ENCODE assay signal across 13 cellular contexts in genomic region chr3:52039846-52040245, GRCh38.
DNase-seq lines count a peak whose midpoint lies in the region; ATAC-seq lines count a peak whose summit lies in the region.
"Had no signal": no experiment of that assay in that cellular context is flagged by ENCODE, and none has a peak within 500 bp of the region (broad histone marks: within the 10 kb centered on the region; RNA-seq: fewer than 3 reads in every experiment).

No MANE protein-coding gene starts in this region.

- no peaks in the 10 kb centered on the region for H3K27me3 ChIP-seq in HAP-1 (ENCODE audit: low read depth)

- no peak for ATAC-seq in central memory CD8-positive, alpha-beta T cell (replicated peaks; ENCODE audit: extremely low read depth, poor library complexity, severe bottlenecking)
- ATAC-seq in HG02759 (IDR thresholded peaks at IDR 0.05; ENCODE audit: unreplicated experiment) = no peak

- no peaks in the 10 kb centered on the region for H3K9me3 Mint-ChIP-seq in central memory CD8-positive, alpha-beta T cell
- H3K9me3 Mint-ChIP-seq: CD4-positive, CD25-positive, alpha-beta regulatory T cell; stimulated activated naive CD8-positive, alpha-beta T cell treated with anti-CD3 and anti-CD28 coated beads, Interleukin-15, Interleukin-2, amounts not matched to agents 100 ng/mL and 50 ng/mL, for 24 hours had no signal

- peaks cover 2% of the 10 kb centered on the region for H3K36me3 Mint-ChIP-seq in central memory CD8-positive, alpha-beta T cell (ENCODE audit: insufficient read depth)
- H3K36me3 Mint-ChIP-seq: CD4-positive, CD25-positive, alpha-beta regulatory T cell had no signal

- H3K4me3 ChIP-seq in HAP-1 = no peak overlapping the region

- H3K27me3 Mint-ChIP-seq in central memory CD8-positive, alpha-beta T cell = no peaks in the 10 kb centered on the region
- H3K27me3 Mint-ChIP-seq: CD4-positive, CD25-positive, alpha-beta regulatory T cell; stimulated activated naive CD8-positive, alpha-beta T cell treated with anti-CD3 and anti-CD28 coated beads, Interleukin-15, Interleukin-2, amounts not matched to agents 100 ng/mL and 50 ng/mL, for 24 hours had no signal

- peak overlapping the region; percentile 73 for H3K27ac Mint-ChIP-seq in central memory CD8-positive, alpha-beta T cell (ENCODE audit: low read depth)
- H3K27ac Mint-ChIP-seq: CD4-positive, CD25-positive, alpha-beta regulatory T cell; stimulated activated naive CD8-positive, alpha-beta T cell treated with anti-CD3 and anti-CD28 coated beads, Interleukin-15, Interleukin-2, amounts not matched to agents 100 ng/mL and 50 ng/mL, for 24 hours had no signal

- H3K36me3 ChIP-seq in HAP-1 (replicated peaks) = no peaks in the 10 kb centered on the region

- in situ Hi-C loops in HAP-1 (cut with MboI; ENCODE audit: low sequenced_read_pairs) = no loop called here
- in situ Hi-C loops in ACHN (cut with HindIII; ENCODE audit: low pct_ligation_motif_present, low pct_unique_long_range_greater_than_20kb, low sequenced_read_pairs) = no loop called here

- no peaks in the 10 kb centered on the region for H3K9me3 ChIP-seq in HAP-1

- DNase-seq in HAP-1 (ENCODE audit: low spot score in 2 of 2) (peak; percentile 57 to 81), hypothalamus (lab: John Stamatoyannopoulos, UW) (peak; percentile 54 to 99 (median 95)), retina (peak; percentile 72), AG08395 (ENCODE audit: low spot score) (no peak), GF-D8 (lab: John Stamatoyannopoulos, UW) (no peak), ACHN (no peak)
- DNase-seq in central memory CD8-positive, alpha-beta T cell (ENCODE audit: low spot score in 2 of 2) = no peak
- DNase-seq: activated T-cell treated with anti-CD3 and anti-CD28 coated beads, Interleukin-2, amount 50 U/mL, for 48 hours; CD4-positive, CD25-positive, alpha-beta regulatory T cell; effector CD4-positive, alpha-beta T cell; NK-92 treated with Interleukin-12 subunit alpha and Interleukin-12 subunit beta, amount 100 ng/mL, for 24 hours had no signal

- H3K4me1 Mint-ChIP-seq in central memory CD8-positive, alpha-beta T cell = peaks cover 6% of the 10 kb centered on the region

- H3K4me3 Mint-ChIP-seq in central memory CD8-positive, alpha-beta T cell = no peak overlapping the region
- H3K4me3 Mint-ChIP-seq: stimulated activated naive CD8-positive, alpha-beta T cell treated with anti-CD3 and anti-CD28 coated beads, Interleukin-15, Interleukin-2, amounts not matched to agents 100 ng/mL and 50 ng/mL, for 24 hours had no signal

- peaks cover 8% of the 10 kb centered on the region for H3K4me1 ChIP-seq in HAP-1

Comparison
In these comparisons a context has a peak if more than half of its experiments do, and no peak if none do; other contexts are left out.
1. DNase-seq: peak in HAP-1 (2 of 2), hypothalamus (51 of 51) and retina (single experiment); none in central memory CD8-positive, alpha-beta T cell (0 of 2), AG08395 (single experiment), GF-D8 (single experiment) and ACHN (single experiment).